ENCODE assay signal across 1 cellular context in the genomic region with DNA sequence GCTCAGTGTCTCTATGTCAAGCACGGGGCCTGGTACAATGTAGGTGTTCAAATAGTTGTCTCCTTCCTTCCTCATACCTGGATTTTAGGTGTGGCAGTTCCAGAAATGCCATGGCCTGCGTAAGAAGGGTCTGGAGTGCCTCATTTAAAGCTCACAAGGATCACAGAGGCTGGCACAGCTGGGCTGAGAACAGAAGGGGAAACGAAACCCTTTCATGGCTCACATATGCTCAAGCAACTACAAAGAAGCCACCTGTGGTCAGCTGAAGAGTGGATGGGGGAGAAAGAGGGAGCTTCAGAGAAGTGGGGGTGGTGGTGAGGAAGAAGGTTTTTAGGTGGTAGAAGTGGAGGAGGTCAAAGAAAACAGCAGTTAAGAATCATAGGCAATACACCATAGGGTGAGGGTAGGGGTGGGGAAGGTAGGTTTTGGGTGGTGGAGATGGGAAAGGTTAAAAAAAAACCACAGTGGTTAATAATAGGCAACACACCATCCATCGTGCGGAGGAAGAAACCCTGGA.
TF ChIP-seq lines count a peak whose summit lies in the region.

No MANE protein-coding gene starts in this region.

TF ChIP-seq in GM12878, 131 proteins besides CTCF, POLR2A, EP300 and RAD21 (continued from another document):
- no peak for TF ChIP-seq BCLAF1 (IDR thresholded peaks at IDR 0.05)
- TF ChIP-seq LARP7 (IDR thresholded peaks at IDR 0.05) = 0 out of 2 replicates have a peak, but pooled peaks have one; percentile 21
- 0 out of 2 replicates have a peak, but pooled peaks have one; percentile 15 for TF ChIP-seq TARDBP (IDR thresholded peaks at IDR 0.05; ENCODE audit: borderline replicate concordance)
- peak; percentile 97 for TF ChIP-seq EED (IDR thresholded peaks at IDR 0.05; ENCODE audit: low read depth)
- no peak for TF ChIP-seq JUNB (IDR thresholded peaks at IDR 0.05)
- TF ChIP-seq, protein P1, sequence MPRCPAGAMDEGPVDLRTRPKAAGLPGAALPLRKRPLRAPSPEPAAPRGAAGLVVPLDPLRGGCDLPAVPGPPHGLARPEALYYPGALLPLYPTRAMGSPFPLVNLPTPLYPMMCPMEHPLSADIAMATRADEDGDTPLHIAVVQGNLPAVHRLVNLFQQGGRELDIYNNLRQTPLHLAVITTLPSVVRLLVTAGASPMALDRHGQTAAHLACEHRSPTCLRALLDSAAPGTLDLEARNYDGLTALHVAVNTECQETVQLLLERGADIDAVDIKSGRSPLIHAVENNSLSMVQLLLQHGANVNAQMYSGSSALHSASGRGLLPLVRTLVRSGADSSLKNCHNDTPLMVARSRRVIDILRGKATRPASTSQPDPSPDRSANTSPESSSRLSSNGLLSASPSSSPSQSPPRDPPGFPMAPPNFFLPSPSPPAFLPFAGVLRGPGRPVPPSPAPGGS (IDR thresholded peaks at IDR 0.05; ENCODE audit: borderline replicate concordance, insufficient read depth, low read depth, low read length, poor library complexity, severe bottlenecking) = peak; percentile 50
- TF ChIP-seq TAF1 (IDR thresholded peaks at IDR 0.05; ENCODE audit: borderline replicate concordance, low read depth, low read length) = 0 out of 2 replicates have a peak, but pooled peaks have one; percentile 48
- TF ChIP-seq, protein P2, sequence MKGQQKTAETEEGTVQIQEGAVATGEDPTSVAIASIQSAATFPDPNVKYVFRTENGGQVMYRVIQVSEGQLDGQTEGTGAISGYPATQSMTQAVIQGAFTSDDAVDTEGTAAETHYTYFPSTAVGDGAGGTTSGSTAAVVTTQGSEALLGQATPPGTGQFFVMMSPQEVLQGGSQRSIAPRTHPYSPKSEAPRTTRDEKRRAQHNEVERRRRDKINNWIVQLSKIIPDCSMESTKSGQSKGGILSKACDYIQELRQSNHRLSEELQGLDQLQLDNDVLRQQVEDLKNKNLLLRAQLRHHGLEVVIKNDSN (IDR thresholded peaks at IDR 0.05; ENCODE audit: borderline replicate concordance, extremely low read length, insufficient read depth, low read depth, low read length) = no peak
- TF ChIP-seq PAX5 (IDR thresholded peaks at IDR 0.05; ENCODE audit: borderline replicate concordance, low read depth, low read length) = peak; percentile 88
- no peak for TF ChIP-seq STAT3 (IDR thresholded peaks at IDR 0.05; ENCODE audit: low read depth, low read length)
- TF ChIP-seq YY1 (IDR thresholded peaks at IDR 0.05; ENCODE audit: low read depth, low read length) = peak; percentile 56; the same call in 1 of the 2 replicates
- peak; percentile 98 for TF ChIP-seq RUNX3 (IDR thresholded peaks at IDR 0.05; ENCODE audit: low read length)
- TF ChIP-seq MXI1 (IDR thresholded peaks at IDR 0.05; ENCODE audit: low read depth, low read length) = no peak
- TF ChIP-seq ELK1 (IDR thresholded peaks at IDR 0.05; ENCODE audit: low read depth, low read length) = no peak
- 0 out of 2 replicates have a peak, but pooled peaks have one; percentile 23 for TF ChIP-seq ZNF24 (IDR thresholded peaks at IDR 0.05)
- no peak for TF ChIP-seq ZNF207 (IDR thresholded peaks at IDR 0.05; ENCODE audit: borderline replicate concordance)
- no peak for TF ChIP-seq ZSCAN29 (IDR thresholded peaks at IDR 0.05)
- TF ChIP-seq MLLT1 (IDR thresholded peaks at IDR 0.05) = peak; percentile 87
- TF ChIP-seq, protein P3, sequence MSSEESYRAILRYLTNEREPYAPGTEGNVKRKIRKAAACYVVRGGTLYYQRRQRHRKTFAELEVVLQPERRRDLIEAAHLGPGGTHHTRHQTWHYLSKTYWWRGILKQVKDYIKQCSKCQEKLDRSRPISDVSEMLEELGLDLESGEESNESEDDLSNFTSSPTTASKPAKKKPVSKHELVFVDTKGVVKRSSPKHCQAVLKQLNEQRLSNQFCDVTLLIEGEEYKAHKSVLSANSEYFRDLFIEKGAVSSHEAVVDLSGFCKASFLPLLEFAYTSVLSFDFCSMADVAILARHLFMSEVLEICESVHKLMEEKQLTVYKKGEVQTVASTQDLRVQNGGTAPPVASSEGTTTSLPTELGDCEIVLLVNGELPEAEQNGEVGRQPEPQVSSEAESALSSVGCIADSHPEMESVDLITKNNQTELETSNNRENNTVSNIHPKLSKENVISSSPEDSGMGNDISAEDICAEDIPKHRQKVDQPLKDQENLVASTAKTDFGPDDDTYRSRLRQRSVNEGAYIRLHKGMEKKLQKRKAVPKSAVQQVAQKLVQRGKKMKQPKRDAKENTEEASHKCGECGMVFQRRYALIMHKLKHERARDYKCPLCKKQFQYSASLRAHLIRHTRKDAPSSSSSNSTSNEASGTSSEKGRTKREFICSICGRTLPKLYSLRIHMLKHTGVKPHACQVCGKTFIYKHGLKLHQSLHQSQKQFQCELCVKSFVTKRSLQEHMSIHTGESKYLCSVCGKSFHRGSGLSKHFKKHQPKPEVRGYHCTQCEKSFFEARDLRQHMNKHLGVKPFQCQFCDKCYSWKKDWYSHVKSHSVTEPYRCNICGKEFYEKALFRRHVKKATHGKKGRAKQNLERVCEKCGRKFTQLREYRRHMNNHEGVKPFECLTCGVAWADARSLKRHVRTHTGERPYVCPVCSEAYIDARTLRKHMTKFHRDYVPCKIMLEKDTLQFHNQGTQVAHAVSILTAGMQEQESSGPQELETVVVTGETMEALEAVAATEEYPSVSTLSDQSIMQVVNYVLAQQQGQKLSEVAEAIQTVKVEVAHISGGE (CRISPR knock-in tag; IDR thresholded peaks at IDR 0.05) = no peak
- TF ChIP-seq IRF3 (IDR thresholded peaks at IDR 0.05) = no peak
- TF ChIP-seq CBX5 (IDR thresholded peaks at IDR 0.05; ENCODE audit: low read depth) = 0 out of 2 replicates have a peak, but pooled peaks have one; percentile 66
- TF ChIP-seq CREM (IDR thresholded peaks at IDR 0.05; ENCODE audit: low read depth) = peak; percentile 71; the same call in 1 of the 2 replicates
- no peak for TF ChIP-seq NR2C2 (IDR thresholded peaks at IDR 0.05; ENCODE audit: borderline replicate concordance, control insufficient read depth, insufficient read length, low read depth)
